ENCODE assay signal across 1 cellular context in genomic region chr19:11496391-11497163, GRCh38.
A peak's percentile ranks its signal among the peaks of the same experiment; 100 is the strongest.
TF ChIP-seq lines count a peak whose summit lies in the region.

No MANE protein-coding gene starts in this region.

TF ChIP-seq in K562, 482 proteins besides CTCF, POLR2A, EP300 and RAD21 (continued from another document and continues in another):
- TF ChIP-seq, protein P1, sequence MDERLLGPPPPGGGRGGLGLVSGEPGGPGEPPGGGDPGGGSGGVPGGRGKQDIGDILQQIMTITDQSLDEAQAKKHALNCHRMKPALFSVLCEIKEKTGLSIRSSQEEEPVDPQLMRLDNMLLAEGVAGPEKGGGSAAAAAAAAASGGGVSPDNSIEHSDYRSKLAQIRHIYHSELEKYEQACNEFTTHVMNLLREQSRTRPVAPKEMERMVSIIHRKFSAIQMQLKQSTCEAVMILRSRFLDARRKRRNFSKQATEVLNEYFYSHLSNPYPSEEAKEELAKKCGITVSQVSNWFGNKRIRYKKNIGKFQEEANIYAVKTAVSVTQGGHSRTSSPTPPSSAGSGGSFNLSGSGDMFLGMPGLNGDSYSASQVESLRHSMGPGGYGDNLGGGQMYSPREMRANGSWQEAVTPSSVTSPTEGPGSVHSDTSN (CRISPR knock-in tag; IDR thresholded peaks at IDR 0.05; ENCODE audit: low read depth), result no peak
- TF ChIP-seq, protein P1 (tag; conservative IDR thresholded peaks at IDR 0.05; ENCODE audit: low read depth), result no peak
- TF ChIP-seq ZNF707 (CRISPR knock-in tag; conservative IDR thresholded peaks at IDR 0.05) (no peak), ZKSCAN8 (CRISPR knock-in tag; IDR thresholded peaks at IDR 0.05) (no peak), GTF2A2 (tag; IDR thresholded peaks at IDR 0.05) (no peak), NR3C1 (CRISPR knock-in tag; IDR thresholded peaks at IDR 0.05) (no peak), ETV1 (tag; conservative IDR thresholded peaks at IDR 0.05; ENCODE audit: low read depth) (no peak), KLF16 (IDR thresholded peaks at IDR 0.05) (0 out of 2 replicates have a peak, but pooled peaks have one; percentile 36), SMC3 (conservative IDR thresholded peaks at IDR 0.05; ENCODE audit: insufficient read depth, low read depth, low read length) (peak; percentile 90), NR2F6 (CRISPR knock-in tag; IDR thresholded peaks at IDR 0.05) (no peak), MTA3 (IDR thresholded peaks at IDR 0.05; ENCODE audit: borderline replicate concordance) (0 out of 2 replicates have a peak, but pooled peaks have one; percentile 40), TAF7 (tag; IDR thresholded peaks at IDR 0.05) (no peak), ZC3H11A (IDR thresholded peaks at IDR 0.05; ENCODE audit: low read depth, low read length) (no peak), ZNF184 (CRISPR knock-in tag; IDR thresholded peaks at IDR 0.05) (no peak), ZNF143 (CRISPR knock-in tag; IDR thresholded peaks at IDR 0.05) (no peak), ZNF282 (CRISPR knock-in tag; IDR thresholded peaks at IDR 0.05) (no peak), JUNB (CRISPR knock-in tag; conservative IDR thresholded peaks at IDR 0.05) (no peak), ERF (CRISPR knock-in tag; IDR thresholded peaks at IDR 0.05) (no peak), SIN3A (IDR thresholded peaks at IDR 0.05; ENCODE audit: borderline replicate concordance in 2 of 2, control insufficient read depth in 1 of 2, low read depth in 2 of 2, low read length in 2 of 2) (no peak), TAF15 (IDR thresholded peaks at IDR 0.05; ENCODE audit: low read depth, low read length) (no peak), SFPQ (IDR thresholded peaks at IDR 0.05; ENCODE audit: low read depth, low read length) (no peak), DNMT1 (IDR thresholded peaks at IDR 0.05) (no peak), MAZ (CRISPR knock-in tag; conservative IDR thresholded peaks at IDR 0.05 in 1 of 2, IDR thresholded peaks at IDR 0.05 in 1 of 2) (peak; percentile 23 to 73; a peak in 2 of 4 replicates), CC2D1A (IDR thresholded peaks at IDR 0.05) (peak; percentile 53), HDAC1 (IDR thresholded peaks at IDR 0.05) (no peak), HIVEP1 (CRISPR knock-in tag; IDR thresholded peaks at IDR 0.05) (no peak), GATA2 (CRISPR knock-in tag; IDR thresholded peaks at IDR 0.05) (no peak), CHD2 (IDR thresholded peaks at IDR 0.05; ENCODE audit: low read depth, low read length) (no peak), KAT7 (CRISPR knock-in tag; IDR thresholded peaks at IDR 0.05; ENCODE audit: borderline replicate concordance) (no peak), ZBTB5 (IDR thresholded peaks at IDR 0.05) (no peak)
- TF ChIP-seq, protein P2, sequence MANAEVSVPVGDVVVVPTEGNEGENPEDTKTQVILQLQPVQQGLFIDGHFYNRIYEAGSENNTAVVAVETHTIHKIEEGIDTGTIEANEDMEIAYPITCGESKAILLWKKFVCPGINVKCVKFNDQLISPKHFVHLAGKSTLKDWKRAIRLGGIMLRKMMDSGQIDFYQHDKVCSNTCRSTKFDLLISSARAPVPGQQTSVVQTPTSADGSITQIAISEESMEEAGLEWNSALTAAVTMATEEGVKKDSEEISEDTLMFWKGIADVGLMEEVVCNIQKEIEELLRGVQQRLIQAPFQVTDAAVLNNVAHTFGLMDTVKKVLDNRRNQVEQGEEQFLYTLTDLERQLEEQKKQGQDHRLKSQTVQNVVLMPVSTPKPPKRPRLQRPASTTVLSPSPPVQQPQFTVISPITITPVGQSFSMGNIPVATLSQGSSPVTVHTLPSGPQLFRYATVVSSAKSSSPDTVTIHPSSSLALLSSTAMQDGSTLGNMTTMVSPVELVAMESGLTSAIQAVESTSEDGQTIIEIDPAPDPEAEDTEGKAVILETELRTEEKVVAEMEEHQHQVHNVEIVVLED (CRISPR knock-in tag; IDR thresholded peaks at IDR 0.05), result no peak
- TF ChIP-seq, protein P3, sequence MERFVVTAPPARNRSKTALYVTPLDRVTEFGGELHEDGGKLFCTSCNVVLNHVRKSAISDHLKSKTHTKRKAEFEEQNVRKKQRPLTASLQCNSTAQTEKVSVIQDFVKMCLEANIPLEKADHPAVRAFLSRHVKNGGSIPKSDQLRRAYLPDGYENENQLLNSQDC (CRISPR knock-in tag; IDR thresholded peaks at IDR 0.05), result no peak
- TF ChIP-seq, protein P4, sequence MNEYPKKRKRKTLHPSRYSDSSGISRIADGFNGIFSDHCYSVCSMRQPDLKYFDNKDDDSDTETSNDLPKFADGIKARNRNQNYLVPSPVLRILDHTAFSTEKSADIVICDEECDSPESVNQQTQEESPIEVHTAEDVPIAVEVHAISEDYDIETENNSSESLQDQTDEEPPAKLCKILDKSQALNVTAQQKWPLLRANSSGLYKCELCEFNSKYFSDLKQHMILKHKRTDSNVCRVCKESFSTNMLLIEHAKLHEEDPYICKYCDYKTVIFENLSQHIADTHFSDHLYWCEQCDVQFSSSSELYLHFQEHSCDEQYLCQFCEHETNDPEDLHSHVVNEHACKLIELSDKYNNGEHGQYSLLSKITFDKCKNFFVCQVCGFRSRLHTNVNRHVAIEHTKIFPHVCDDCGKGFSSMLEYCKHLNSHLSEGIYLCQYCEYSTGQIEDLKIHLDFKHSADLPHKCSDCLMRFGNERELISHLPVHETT (CRISPR knock-in tag; conservative IDR thresholded peaks at IDR 0.05 in 1 of 2, IDR thresholded peaks at IDR 0.05 in 1 of 2), result no peak
- TF ChIP-seq, protein P5, sequence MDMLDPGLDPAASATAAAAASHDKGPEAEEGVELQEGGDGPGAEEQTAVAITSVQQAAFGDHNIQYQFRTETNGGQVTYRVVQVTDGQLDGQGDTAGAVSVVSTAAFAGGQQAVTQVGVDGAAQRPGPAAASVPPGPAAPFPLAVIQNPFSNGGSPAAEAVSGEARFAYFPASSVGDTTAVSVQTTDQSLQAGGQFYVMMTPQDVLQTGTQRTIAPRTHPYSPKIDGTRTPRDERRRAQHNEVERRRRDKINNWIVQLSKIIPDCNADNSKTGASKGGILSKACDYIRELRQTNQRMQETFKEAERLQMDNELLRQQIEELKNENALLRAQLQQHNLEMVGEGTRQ (CRISPR knock-in tag; IDR thresholded peaks at IDR 0.05), result no peak
- TF ChIP-seq, protein P6, sequence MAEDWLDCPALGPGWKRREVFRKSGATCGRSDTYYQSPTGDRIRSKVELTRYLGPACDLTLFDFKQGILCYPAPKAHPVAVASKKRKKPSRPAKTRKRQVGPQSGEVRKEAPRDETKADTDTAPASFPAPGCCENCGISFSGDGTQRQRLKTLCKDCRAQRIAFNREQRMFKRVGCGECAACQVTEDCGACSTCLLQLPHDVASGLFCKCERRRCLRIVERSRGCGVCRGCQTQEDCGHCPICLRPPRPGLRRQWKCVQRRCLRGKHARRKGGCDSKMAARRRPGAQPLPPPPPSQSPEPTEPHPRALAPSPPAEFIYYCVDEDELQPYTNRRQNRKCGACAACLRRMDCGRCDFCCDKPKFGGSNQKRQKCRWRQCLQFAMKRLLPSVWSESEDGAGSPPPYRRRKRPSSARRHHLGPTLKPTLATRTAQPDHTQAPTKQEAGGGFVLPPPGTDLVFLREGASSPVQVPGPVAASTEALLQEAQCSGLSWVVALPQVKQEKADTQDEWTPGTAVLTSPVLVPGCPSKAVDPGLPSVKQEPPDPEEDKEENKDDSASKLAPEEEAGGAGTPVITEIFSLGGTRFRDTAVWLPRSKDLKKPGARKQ (CRISPR knock-in tag; IDR thresholded peaks at IDR 0.05), result no peak
- TF ChIP-seq, protein P7, sequence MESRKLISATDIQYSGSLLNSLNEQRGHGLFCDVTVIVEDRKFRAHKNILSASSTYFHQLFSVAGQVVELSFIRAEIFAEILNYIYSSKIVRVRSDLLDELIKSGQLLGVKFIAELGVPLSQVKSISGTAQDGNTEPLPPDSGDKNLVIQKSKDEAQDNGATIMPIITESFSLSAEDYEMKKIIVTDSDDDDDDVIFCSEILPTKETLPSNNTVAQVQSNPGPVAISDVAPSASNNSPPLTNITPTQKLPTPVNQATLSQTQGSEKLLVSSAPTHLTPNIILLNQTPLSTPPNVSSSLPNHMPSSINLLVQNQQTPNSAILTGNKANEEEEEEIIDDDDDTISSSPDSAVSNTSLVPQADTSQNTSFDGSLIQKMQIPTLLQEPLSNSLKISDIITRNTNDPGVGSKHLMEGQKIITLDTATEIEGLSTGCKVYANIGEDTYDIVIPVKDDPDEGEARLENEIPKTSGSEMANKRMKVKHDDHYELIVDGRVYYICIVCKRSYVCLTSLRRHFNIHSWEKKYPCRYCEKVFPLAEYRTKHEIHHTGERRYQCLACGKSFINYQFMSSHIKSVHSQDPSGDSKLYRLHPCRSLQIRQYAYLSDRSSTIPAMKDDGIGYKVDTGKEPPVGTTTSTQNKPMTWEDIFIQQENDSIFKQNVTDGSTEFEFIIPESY (CRISPR knock-in tag; IDR thresholded peaks at IDR 0.05), result peak; percentile 76
- TF ChIP-seq, protein P8, sequence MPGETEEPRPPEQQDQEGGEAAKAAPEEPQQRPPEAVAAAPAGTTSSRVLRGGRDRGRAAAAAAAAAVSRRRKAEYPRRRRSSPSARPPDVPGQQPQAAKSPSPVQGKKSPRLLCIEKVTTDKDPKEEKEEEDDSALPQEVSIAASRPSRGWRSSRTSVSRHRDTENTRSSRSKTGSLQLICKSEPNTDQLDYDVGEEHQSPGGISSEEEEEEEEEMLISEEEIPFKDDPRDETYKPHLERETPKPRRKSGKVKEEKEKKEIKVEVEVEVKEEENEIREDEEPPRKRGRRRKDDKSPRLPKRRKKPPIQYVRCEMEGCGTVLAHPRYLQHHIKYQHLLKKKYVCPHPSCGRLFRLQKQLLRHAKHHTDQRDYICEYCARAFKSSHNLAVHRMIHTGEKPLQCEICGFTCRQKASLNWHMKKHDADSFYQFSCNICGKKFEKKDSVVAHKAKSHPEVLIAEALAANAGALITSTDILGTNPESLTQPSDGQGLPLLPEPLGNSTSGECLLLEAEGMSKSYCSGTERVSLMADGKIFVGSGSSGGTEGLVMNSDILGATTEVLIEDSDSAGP (CRISPR knock-in tag; IDR thresholded peaks at IDR 0.05), result no peak
- TF ChIP-seq, protein P9, sequence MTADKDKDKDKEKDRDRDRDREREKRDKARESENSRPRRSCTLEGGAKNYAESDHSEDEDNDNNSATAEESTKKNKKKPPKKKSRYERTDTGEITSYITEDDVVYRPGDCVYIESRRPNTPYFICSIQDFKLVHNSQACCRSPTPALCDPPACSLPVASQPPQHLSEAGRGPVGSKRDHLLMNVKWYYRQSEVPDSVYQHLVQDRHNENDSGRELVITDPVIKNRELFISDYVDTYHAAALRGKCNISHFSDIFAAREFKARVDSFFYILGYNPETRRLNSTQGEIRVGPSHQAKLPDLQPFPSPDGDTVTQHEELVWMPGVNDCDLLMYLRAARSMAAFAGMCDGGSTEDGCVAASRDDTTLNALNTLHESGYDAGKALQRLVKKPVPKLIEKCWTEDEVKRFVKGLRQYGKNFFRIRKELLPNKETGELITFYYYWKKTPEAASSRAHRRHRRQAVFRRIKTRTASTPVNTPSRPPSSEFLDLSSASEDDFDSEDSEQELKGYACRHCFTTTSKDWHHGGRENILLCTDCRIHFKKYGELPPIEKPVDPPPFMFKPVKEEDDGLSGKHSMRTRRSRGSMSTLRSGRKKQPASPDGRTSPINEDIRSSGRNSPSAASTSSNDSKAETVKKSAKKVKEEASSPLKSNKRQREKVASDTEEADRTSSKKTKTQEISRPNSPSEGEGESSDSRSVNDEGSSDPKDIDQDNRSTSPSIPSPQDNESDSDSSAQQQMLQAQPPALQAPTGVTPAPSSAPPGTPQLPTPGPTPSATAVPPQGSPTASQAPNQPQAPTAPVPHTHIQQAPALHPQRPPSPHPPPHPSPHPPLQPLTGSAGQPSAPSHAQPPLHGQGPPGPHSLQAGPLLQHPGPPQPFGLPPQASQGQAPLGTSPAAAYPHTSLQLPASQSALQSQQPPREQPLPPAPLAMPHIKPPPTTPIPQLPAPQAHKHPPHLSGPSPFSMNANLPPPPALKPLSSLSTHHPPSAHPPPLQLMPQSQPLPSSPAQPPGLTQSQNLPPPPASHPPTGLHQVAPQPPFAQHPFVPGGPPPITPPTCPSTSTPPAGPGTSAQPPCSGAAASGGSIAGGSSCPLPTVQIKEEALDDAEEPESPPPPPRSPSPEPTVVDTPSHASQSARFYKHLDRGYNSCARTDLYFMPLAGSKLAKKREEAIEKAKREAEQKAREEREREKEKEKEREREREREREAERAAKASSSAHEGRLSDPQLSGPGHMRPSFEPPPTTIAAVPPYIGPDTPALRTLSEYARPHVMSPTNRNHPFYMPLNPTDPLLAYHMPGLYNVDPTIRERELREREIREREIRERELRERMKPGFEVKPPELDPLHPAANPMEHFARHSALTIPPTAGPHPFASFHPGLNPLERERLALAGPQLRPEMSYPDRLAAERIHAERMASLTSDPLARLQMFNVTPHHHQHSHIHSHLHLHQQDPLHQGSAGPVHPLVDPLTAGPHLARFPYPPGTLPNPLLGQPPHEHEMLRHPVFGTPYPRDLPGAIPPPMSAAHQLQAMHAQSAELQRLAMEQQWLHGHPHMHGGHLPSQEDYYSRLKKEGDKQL (CRISPR knock-in tag; IDR thresholded peaks at IDR 0.05; ENCODE audit: borderline replicate concordance), result no peak
